In the genomic region with DNA sequence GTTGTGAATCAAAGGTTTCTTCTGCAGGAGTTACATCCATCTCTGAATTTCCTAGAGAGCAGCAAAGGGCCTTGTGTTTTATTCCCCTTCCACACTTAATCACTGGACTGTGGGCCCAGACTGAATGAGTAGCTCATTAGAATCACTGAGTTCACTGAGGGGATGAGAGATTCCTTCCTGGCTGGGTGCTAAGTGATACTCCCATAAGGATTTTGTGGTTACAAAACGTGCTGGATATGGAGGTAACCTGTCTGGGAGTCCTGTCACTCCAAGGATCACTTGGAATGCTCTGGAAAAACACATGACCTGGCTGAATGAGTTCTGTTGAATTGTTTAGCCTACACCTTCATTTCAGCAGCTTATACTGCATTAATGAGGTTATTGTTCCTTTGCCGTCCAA, we compare ENCODE assay signal across 22 cellular contexts.
A peak's percentile ranks its signal among the peaks of the same experiment; 100 is the strongest.
DNase-seq lines count a peak whose midpoint lies in the region; ATAC-seq, FAIRE-seq and TF ChIP-seq lines count a peak whose summit lies in the region.
"Had no signal": no experiment of that assay in that cellular context is flagged by ENCODE, and none has a peak within 500 bp of the region (broad histone marks: within the 10 kb centered on the region; RNA-seq: fewer than 3 reads in every experiment).

No MANE protein-coding gene starts in this region.

- H3K9me3 Mint-ChIP-seq in WTC11 (no peaks in the 10 kb centered on the region), memory B cell (peaks cover 5% of the 10 kb centered on the region)

- H3K27ac Mint-ChIP-seq in WTC11, result peak overlapping the region; percentile 69; the same call in 1 of the 2 replicates
- peak overlapping the region; percentile 81 for H3K27ac Mint-ChIP-seq in memory B cell

- POLR2A ChIA-PET in WTC11 (lab: Charles Lee), result interaction anchor here (0.6 kb wide), 1 partner anchor 130 kb away, joined by 4 read pairs; no protein-coding TSS in a partner anchor
- POLR2A ChIA-PET in GM12878 (lab: Charles Lee), result interaction anchor here (0.5 to 0.7 kb wide), 2 partner anchors 13 to 25 kb away, joined by 3 read pairs; no protein-coding TSS in a partner anchor

- SMC1A ChIA-PET in GM12878 (lab: Charles Lee; ENCODE audit: uncharacterized antibody, unreplicated experiment), result interaction anchor here (1.0 to 9.3 kb wide), 6 partner anchors 8 to 68 kb away, joined by 3 to 99 read pairs (median 6); no protein-coding TSS in a partner anchor

- peaks cover 25% of the 10 kb centered on the region for H3K79me2 ChIP-seq in GM12878 (ENCODE audit: control insufficient read depth, insufficient read depth, low read length)

- H3K4me3 Mint-ChIP-seq in WTC11, result no peak overlapping the region
- H3K4me3 Mint-ChIP-seq in memory B cell, result no peak overlapping the region

- H3K9me3 ChIP-seq in GM12878 (replicated peaks; ENCODE audit: control insufficient read depth, insufficient read depth, low read length) (peaks cover 21% of the 10 kb centered on the region), gastrocnemius medialis (no peaks in the 10 kb centered on the region)
- H3K9me3 ChIP-seq: HAP-1 had no signal

- H4K20me1 ChIP-seq in GM12878 (ENCODE audit: control insufficient read depth, insufficient read depth), result no peaks in the 10 kb centered on the region

- DNase-seq in WTC11 (ENCODE audit: low spot score), result no peak
- DNase-seq in GM12878 (ENCODE audit: low read depth, low spot score), result no peak
- DNase-seq in memory B cell (ENCODE audit: low spot score in 2 of 2), result no peak
- no peak for DNase-seq in gastrocnemius medialis
- DNase-seq in activated gamma-delta T cell treated with Interleukin-2 at 50 U/mL for 16 hours, result no peak
- DNase-seq in activated CD8-positive, alpha-beta memory T cell treated with anti-CD3 and anti-CD28 coated beads for 24 hours, result no peak
- DNase-seq: ACHN, DND-41, MV-4-11, NCI-H1417, NCI-H187, NCI-H2107, NCI-H345, NCI-H524 treated with DMSO at 0.1 percent for 48 hours, PC-3, SIG-M5 had no signal

- H3K4me1 Mint-ChIP-seq in WTC11, result no peaks in the 10 kb centered on the region
- H3K4me1 Mint-ChIP-seq in memory B cell, result peaks cover 29% of the 10 kb centered on the region

- H3K27ac ChIP-seq in GM12878 (ENCODE audit: control insufficient read depth, insufficient read depth) (no peak overlapping the region), gastrocnemius medialis (peak overlapping the region; percentile 11 to 89 (median 35))
- H3K27ac ChIP-seq: C4-2B, HL-60, KMS-11, RWPE1 had no signal

- TF ChIP-seq CTCF in WTC11 (IDR thresholded peaks at IDR 0.05), result no peak
- no peak for TF ChIP-seq CTCF in GM12878 (IDR thresholded peaks at IDR 0.05 in 2 of 3, conservative IDR thresholded peaks at IDR 0.05 in 1 of 3; ENCODE audit: control insufficient read depth in 2 of 3, extremely low read depth in 1 of 3, insufficient read depth in 1 of 3, low read depth in 3 of 3, low read length in 3 of 3)
- no peak for TF ChIP-seq CTCF in gastrocnemius medialis (IDR thresholded peaks at IDR 0.05 in 4 of 5, conservative IDR thresholded peaks at IDR 0.05 in 1 of 5)

- H3K9ac ChIP-seq in GM12878 (ENCODE audit: control insufficient read depth, insufficient read depth, low read length), result no peak overlapping the region
- H3K9ac ChIP-seq: KMS-11 had no signal

- H3K36me3 Mint-ChIP-seq in WTC11, result no peaks in the 10 kb centered on the region
- peaks cover 48% of the 10 kb centered on the region for H3K36me3 Mint-ChIP-seq in memory B cell

- WGBS in GM12878 (ENCODE audit: insufficient coverage, insufficient replicate concordance, low lambda C conversion rate, missing lambda C conversion rate), result 100% methylated on average over 2 of the region's 2 CpGs

- TF ChIP-seq EP300 in GM12878 (IDR thresholded peaks at IDR 0.05; ENCODE audit: borderline replicate concordance in 1 of 2, control insufficient read depth in 1 of 2, low read depth in 2 of 2, low read length in 2 of 2), result no peak

- TF ChIP-seq RAD21 in GM12878 (IDR thresholded peaks at IDR 0.05; ENCODE audit: insufficient read depth, low read depth, low read length), result no peak

- H3K4me3 ChIP-seq in GM12878 (no peak overlapping the region), gastrocnemius medialis (no peak overlapping the region)
- H3K4me3 ChIP-seq: HAP-1 had no signal

- RAD21 ChIA-PET in GM12878 (lab: Charles Lee; ENCODE audit: unreplicated experiment), result interaction anchor here (1.1 to 1.3 kb wide), 3 partner anchors 8 to 70 kb away, joined by 3 to 4 read pairs (median 3); no protein-coding TSS in a partner anchor

- H3K27me3 Mint-ChIP-seq in WTC11 (ENCODE audit: low read depth) (no peaks in the 10 kb centered on the region), memory B cell (no peaks in the 10 kb centered on the region)

- no TSS peak for BruUV-seq in GM12878 (replicated peaks; lab: Mats Ljungman, UMichigan)

- peak; percentile 57 for FAIRE-seq in GM12878 (lab: Jason Lieb, UNC)

- ATAC-seq in WTC11, result no peak
- no peak for ATAC-seq in GM12878
- ATAC-seq in memory B cell (ENCODE audit: low read depth), result no peak
- no peak for ATAC-seq in gastrocnemius medialis
- ATAC-seq in HG03457 (IDR thresholded peaks at IDR 0.05; ENCODE audit: unreplicated experiment), result no peak
- ATAC-seq: PC-3 had no signal

- TF ChIP-seq POLR2A in GM12878 (IDR thresholded peaks at IDR 0.05; ENCODE audit: low read depth, low read length) (no peak), gastrocnemius medialis (IDR thresholded peaks at IDR 0.05) (no peak)

- peaks cover 18 to 44% of the 10 kb centered on the region in 2 experiments for H3K36me3 ChIP-seq in GM12878 (ENCODE audit: control insufficient read depth in 2 of 2, insufficient read depth in 2 of 2, low read length in 1 of 2)
- peaks cover 0 to 46% of the 10 kb centered on the region in 2 donors for H3K36me3 ChIP-seq in gastrocnemius medialis

- H3K4me2 ChIP-seq in GM12878 (ENCODE audit: control insufficient read depth, insufficient read depth), result no peak overlapping the region
- H3K4me2 ChIP-seq: KMS-11 had no signal

- intact Hi-C loops in GM12878 (cut with micrococcal nuclease; ENCODE audit: unreplicated experiment), result no loop called here
- intact Hi-C loops in gastrocnemius medialis (cut with DNase I; ENCODE audit: low total_unique reads), result no loop called here

- H2AFZ ChIP-seq in GM12878 (ENCODE audit: control insufficient read depth, low read depth, low read length), result no peak overlapping the region

- CTCF ChIA-PET in WTC11 (lab: Charles Lee) (no interaction called here), GM12878 (lab: Yijun Ruan, JAX) (interaction anchor here (0.7 to 1.5 kb wide), 3 partner anchors 8 to 72 kb away, joined by 3 read pairs; no protein-coding TSS in a partner anchor)

- in situ Hi-C loops in GM12878 (cut with MboI) (no loop called here), gastrocnemius medialis (cut with MboI; ENCODE audit: low sequenced_read_pairs in 4 of 4) (no loop called here)

- H3K27me3 ChIP-seq in GM12878 (replicated peaks in 1 of 2; ENCODE audit: control insufficient read depth in 2 of 2, insufficient read depth in 2 of 2, low read length in 1 of 2) (no peaks in the 10 kb centered on the region), gastrocnemius medialis (no peaks in the 10 kb centered on the region)

- no peaks in the 10 kb centered on the region for H3K4me1 ChIP-seq in GM12878 (ENCODE audit: control insufficient read depth, insufficient read depth, low read length)
- H3K4me1 ChIP-seq in gastrocnemius medialis, result peaks cover 0 to 4% of the 10 kb centered on the region in 2 donors

TF ChIP-seq in WTC11, 78 proteins besides CTCF, POLR2A, EP300 and RAD21 (continues in another document):
- TF ChIP-seq NFATC4 (CRISPR knock-in tag; IDR thresholded peaks at IDR 0.05), result no peak
- no peak for TF ChIP-seq ZNF671 (CRISPR knock-in tag; IDR thresholded peaks at IDR 0.05)
- no peak for TF ChIP-seq GTF2I (CRISPR knock-in tag; conservative IDR thresholded peaks at IDR 0.05)
- no peak for TF ChIP-seq IRF2 (CRISPR knock-in tag; IDR thresholded peaks at IDR 0.05; ENCODE audit: borderline replicate concordance, low read depth)
- no peak for TF ChIP-seq GRHL2 (CRISPR knock-in tag; IDR thresholded peaks at IDR 0.05; ENCODE audit: insufficient replicate concordance, severe bottlenecking)

TF ChIP-seq in GM12878, 131 proteins besides CTCF, POLR2A, EP300 and RAD21:
- no peak for TF ChIP-seq IKZF1 (conservative IDR thresholded peaks at IDR 0.05)
- no peak for TF ChIP-seq ZBED1 (IDR thresholded peaks at IDR 0.05; ENCODE audit: borderline replicate concordance)
- TF ChIP-seq, protein P1, sequence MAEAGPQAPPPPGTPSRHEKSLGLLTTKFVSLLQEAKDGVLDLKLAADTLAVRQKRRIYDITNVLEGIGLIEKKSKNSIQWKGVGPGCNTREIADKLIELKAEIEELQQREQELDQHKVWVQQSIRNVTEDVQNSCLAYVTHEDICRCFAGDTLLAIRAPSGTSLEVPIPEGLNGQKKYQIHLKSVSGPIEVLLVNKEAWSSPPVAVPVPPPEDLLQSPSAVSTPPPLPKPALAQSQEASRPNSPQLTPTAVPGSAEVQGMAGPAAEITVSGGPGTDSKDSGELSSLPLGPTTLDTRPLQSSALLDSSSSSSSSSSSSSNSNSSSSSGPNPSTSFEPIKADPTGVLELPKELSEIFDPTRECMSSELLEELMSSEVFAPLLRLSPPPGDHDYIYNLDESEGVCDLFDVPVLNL (IDR thresholded peaks at IDR 0.05; ENCODE audit: low read depth, low read length), result no peak
- TF ChIP-seq SREBF1 (IDR thresholded peaks at IDR 0.05; ENCODE audit: low read length), result no peak
- no peak for TF ChIP-seq NFXL1 (IDR thresholded peaks at IDR 0.05; ENCODE audit: borderline replicate concordance)
- peak; percentile 28 for TF ChIP-seq POLR2AphosphoS5 (IDR thresholded peaks at IDR 0.05; ENCODE audit: low read length)
